In the genomic region with DNA sequence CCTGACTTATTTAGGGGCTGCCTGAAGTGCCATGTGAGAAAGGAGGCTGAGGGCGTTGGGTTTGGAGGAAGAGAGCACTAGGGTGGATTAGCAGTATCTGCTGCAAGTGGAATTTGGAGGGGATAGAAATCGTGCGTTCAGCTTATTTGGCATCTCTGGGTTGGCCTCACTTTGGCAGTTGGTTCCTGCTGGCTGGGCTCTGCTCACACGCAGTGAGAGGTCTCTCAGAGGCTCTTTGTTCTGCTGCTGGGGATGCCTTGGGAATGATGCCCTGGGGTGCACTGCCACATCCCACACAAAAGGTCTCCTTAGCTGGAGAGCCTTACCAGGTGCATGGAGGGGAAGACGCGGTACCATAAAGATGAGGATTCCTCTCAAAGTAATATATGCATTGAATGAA, we compare ENCODE assay signal across 14 cellular contexts. TPM values are rescaled to one million over a fixed set of nuclear protein-coding genes. Genes with fewer than 3 reads are reported as not detected.
DNase-seq lines count a peak whose midpoint lies in the region; ATAC-seq, FAIRE-seq and TF ChIP-seq lines count a peak whose summit lies in the region.
"Had no signal": no experiment of that assay in that cellular context is flagged by ENCODE, and none has a peak within 500 bp of the region (broad histone marks: within the 10 kb centered on the region; RNA-seq: fewer than 3 reads in every experiment).

No MANE protein-coding gene starts in this region.

- TF ChIP-seq EP300 in A549 (IDR thresholded peaks at IDR 0.05) = no peak

- no peaks in the 10 kb centered on the region for H3K36me3 ChIP-seq in HEK293 (ENCODE audit: control insufficient read depth in 2 of 2, insufficient read depth in 1 of 2, low read length in 2 of 2)

- H3K9me3 ChIP-seq in A549 (no peaks in the 10 kb centered on the region), HEK293 (ENCODE audit: control insufficient read depth, insufficient read depth, low read depth, low read length) (no peaks in the 10 kb centered on the region)

- TF ChIP-seq POLR2A in A549 (IDR thresholded peaks at IDR 0.05; ENCODE audit: low read length) = no peak

- in situ Hi-C loops in SK-MEL-5 (cut with HindIII; ENCODE audit: low pct_unique_long_range_greater_than_20kb, low sequenced_read_pairs) = loop anchor here (25.0 kb wide), 1 partner anchor 145 kb away; no protein-coding TSS in a partner anchor

- H3K4me1 ChIP-seq in A549 (peaks cover 40% of the 10 kb centered on the region), HEK293 (ENCODE audit: control insufficient read depth, insufficient read depth, low read length) (no peaks in the 10 kb centered on the region)

- CTCF ChIA-PET in A549 (lab: Yijun Ruan, JAX) = interaction anchor here (0.6 to 9.1 kb wide), 6 partner anchors 10 to 1232 kb away, joined by 3 to 92 read pairs (median 43); partner anchors contain the start of gene MICAL2
- CTCF ChIA-PET in HEK293 (lab: Yijun Ruan, JAX) = interaction anchor here (1.0 to 1.4 kb wide), 2 partner anchors 10 to 11 kb away, joined by 3 to 4 read pairs; no protein-coding TSS in a partner anchor

- no peak overlapping the region for H3K4me2 ChIP-seq in A549

- no peak for ATAC-seq in A549
- ATAC-seq in GM19324 (IDR thresholded peaks at IDR 0.05; ENCODE audit: low FRiP score, unreplicated experiment) = no peak
- ATAC-seq: T-helper 17 cell had no signal

- no peak for DNase-seq in A549 (ENCODE audit: low read depth in 1 of 2, low spot score in 1 of 2)
- DNase-seq in SK-MEL-5 (ENCODE audit: low read depth, low spot score) = peak; percentile 53
- peak; percentile 76 for DNase-seq in medulla oblongata (ENCODE audit: extremely low spot score)
- no peak for DNase-seq in SW 1271 (lab: John Stamatoyannopoulos, UW)
- DNase-seq in cerebellum (ENCODE audit: low spot score) = no peak
- DNase-seq in LoVo (ENCODE audit: low spot score) = no peak
- DNase-seq: activated CD4-positive, alpha-beta memory T cell treated with anti-CD3 and anti-CD28 coated beads for 36 hours; activated gamma-delta T cell treated with Interleukin-2 at 50 U/mL for 16 hours; GDM1; kidney; T-helper 17 cell had no signal

- no peak for FAIRE-seq in A549 (lab: Jason Lieb, UNC)
- FAIRE-seq: kidney had no signal

- no peak for TF ChIP-seq CTCF in A549 (IDR thresholded peaks at IDR 0.05)
- no peak for TF ChIP-seq CTCF in HEK293 (tag by site-specific recombination; IDR thresholded peaks at IDR 0.05)

- POLR2A ChIA-PET in A549 (lab: Yijun Ruan, JAX) (no interaction called here), HEK293 (lab: Yijun Ruan, JAX) (no interaction called here)

- TF ChIP-seq RAD21 in A549 (conservative IDR thresholded peaks at IDR 0.05 in 1 of 2, IDR thresholded peaks at IDR 0.05 in 1 of 2) = no peak

- 90% methylated on average over 6 of the region's 6 CpGs for WGBS in A549 (ENCODE audit: missing lambda C conversion rate)

- H3K4me3 ChIP-seq in A549 (no peak overlapping the region), HEK293 (ENCODE audit: low read depth, low read length) (no peak overlapping the region)

- H3K27ac ChIP-seq in A549 (peak overlapping the region; percentile 0 to 96; a peak in 4 of 6 replicates), HEK293 (ENCODE audit: extremely low read depth, low read depth, low read length) (no peak overlapping the region)

TF ChIP-seq in A549, 52 proteins besides CTCF, POLR2A, EP300 and RAD21 (continues in another document):
- TF ChIP-seq, protein P1, sequence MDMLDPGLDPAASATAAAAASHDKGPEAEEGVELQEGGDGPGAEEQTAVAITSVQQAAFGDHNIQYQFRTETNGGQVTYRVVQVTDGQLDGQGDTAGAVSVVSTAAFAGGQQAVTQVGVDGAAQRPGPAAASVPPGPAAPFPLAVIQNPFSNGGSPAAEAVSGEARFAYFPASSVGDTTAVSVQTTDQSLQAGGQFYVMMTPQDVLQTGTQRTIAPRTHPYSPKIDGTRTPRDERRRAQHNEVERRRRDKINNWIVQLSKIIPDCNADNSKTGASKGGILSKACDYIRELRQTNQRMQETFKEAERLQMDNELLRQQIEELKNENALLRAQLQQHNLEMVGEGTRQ (IDR thresholded peaks at IDR 0.05) = no peak
- TF ChIP-seq MAFK (IDR thresholded peaks at IDR 0.05; ENCODE audit: partially characterized antibody) (no peak), KDM5A (IDR thresholded peaks at IDR 0.05) (no peak), ELK1 (IDR thresholded peaks at IDR 0.05; ENCODE audit: low read depth, low read length) (no peak), RNF2 (IDR thresholded peaks at IDR 0.05; ENCODE audit: borderline replicate concordance, low read depth) (no peak), FOSB (CRISPR knock-in tag; IDR thresholded peaks at IDR 0.05) (no peak), ATOH8 (CRISPR knock-in tag; IDR thresholded peaks at IDR 0.05; ENCODE audit: low read depth) (no peak), NFE2L2 (conservative IDR thresholded peaks at IDR 0.05; ENCODE audit: low read length) (no peak), CBX8 (IDR thresholded peaks at IDR 0.05) (no peak), HOXB5 (CRISPR knock-in tag; IDR thresholded peaks at IDR 0.05) (no peak)
- TF ChIP-seq, protein P2, sequence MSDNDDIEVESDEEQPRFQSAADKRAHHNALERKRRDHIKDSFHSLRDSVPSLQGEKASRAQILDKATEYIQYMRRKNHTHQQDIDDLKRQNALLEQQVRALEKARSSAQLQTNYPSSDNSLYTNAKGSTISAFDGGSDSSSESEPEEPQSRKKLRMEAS (IDR thresholded peaks at IDR 0.05) = no peak

TF ChIP-seq in HEK293, 187 proteins besides CTCF, POLR2A, EP300 and RAD21:
- TF ChIP-seq ATF2 (tag by site-specific recombination; IDR thresholded peaks at IDR 0.05; ENCODE audit: low read depth) (no peak), ZIC2 (tag by site-specific recombination; IDR thresholded peaks at IDR 0.05) (peak; percentile 25; the same call in 1 of the 2 replicates), ZNF449 (tag by site-specific recombination; IDR thresholded peaks at IDR 0.05) (0 out of 2 replicates have a peak, but pooled peaks have one; percentile 43), ZNF211 (tag by site-specific recombination; IDR thresholded peaks at IDR 0.05; ENCODE audit: low read depth) (no peak), ZBTB21 (tag by site-specific recombination; IDR thresholded peaks at IDR 0.05) (no peak), KLF8 (tag by site-specific recombination; IDR thresholded peaks at IDR 0.05) (no peak), HOXA7 (CRISPR knock-in tag; IDR thresholded peaks at IDR 0.05; ENCODE audit: borderline replicate concordance) (no peak), SALL2 (tag by site-specific recombination; IDR thresholded peaks at IDR 0.05; ENCODE audit: borderline replicate concordance) (no peak), ZNF350 (tag by site-specific recombination; IDR thresholded peaks at IDR 0.05) (no peak), ZNF624 (tag by site-specific recombination; IDR thresholded peaks at IDR 0.05) (no peak)

RNA-seq across cellular contexts. Expression of gene MICAL2, which starts 17.7 kb away (rescaled TPM):
- 42.1 and 52.4 TPM in 2 replicates for polyA plus RNA-seq in A549 (2011; rRNA removed)
- polyA plus RNA-seq in A549 (2012; cell fraction: cytosol; rRNA removed) = 19.3 and 22.9 TPM in 2 replicates
- 25.5 and 31.9 TPM in 2 replicates for polyA plus RNA-seq in A549 (2012; cell fraction: nucleus; rRNA removed)
- 39.8 to 43.6 TPM (median 43.5 TPM) in 3 replicates for polyA plus RNA-seq in A549 (2017; fragmentation: RNase III; extraction: RNeasy Plus Mini Kit Qiagen cat#74134 plus additional on column Dnase treatment)
- 104 and 112 TPM in 2 replicates for polyA minus RNA-seq in A549 (2011; rRNA and poly(A)+ RNA removed)
- 1.2 and 2.3 TPM in 2 replicates for total RNA-seq in SK-MEL-5 (2014; rRNA removed; shearing (Covaris generic))
- 2.4 and 3.3 TPM in 2 replicates for polyA plus RNA-seq in SK-MEL-5 (2015; cell fraction: cytosol; rRNA removed)
- 0.72 and 1.1 TPM in 2 replicates for polyA plus RNA-seq in SK-MEL-5 (2015; cell fraction: nucleus; rRNA removed)
- total RNA-seq in cerebellum = 20.0 TPM
- total RNA-seq: OCI-LY7 had no signal

Comparison
In these comparisons a context has a peak if more than half of its experiments do, and no peak if none do; other contexts are left out.
1. DNase-seq: peak in SK-MEL-5 (single experiment) and medulla oblongata (single experiment); none in A549 (0 of 2), SW 1271 (0 of 2), cerebellum (single experiment) and LoVo (single experiment).